In the genomic region with DNA sequence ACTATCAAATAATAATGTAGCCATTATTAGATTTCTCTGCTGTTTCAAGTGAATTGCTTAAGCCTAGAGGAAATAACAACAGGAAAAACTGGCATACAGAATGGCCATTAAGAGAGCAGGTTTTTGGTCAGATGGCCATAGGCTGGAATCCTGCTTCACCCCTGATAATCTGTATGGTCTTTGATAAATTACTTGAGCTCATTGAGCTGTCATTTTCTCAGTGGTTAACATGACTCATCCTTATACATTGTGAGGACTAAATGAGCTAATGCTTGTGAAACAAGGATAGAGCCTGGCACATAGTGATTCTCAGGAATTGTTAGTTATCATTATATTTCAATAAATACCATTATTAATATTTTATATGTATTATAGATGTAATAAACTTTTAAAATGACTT, we compare ENCODE assay signal across 24 cellular contexts.
DNase-seq lines count a peak whose midpoint lies in the region; ATAC-seq and TF ChIP-seq lines count a peak whose summit lies in the region.
"Had no signal": no experiment of that assay in that cellular context is flagged by ENCODE, and none has a peak within 500 bp of the region (broad histone marks: within the 10 kb centered on the region; RNA-seq: fewer than 3 reads in every experiment).

No MANE protein-coding gene starts in this region.

- DNase-seq in DMS 273 (lab: John Stamatoyannopoulos, UW; ENCODE audit: unreplicated experiment) (peak; percentile 16), DMS 273 treated with DMSO at 0.1 percent for 48 hours (lab: John Stamatoyannopoulos, UW) (no peak), SW480 (ENCODE audit: low spot score) (peak; percentile 21), foreskin keratinocyte (peak; percentile 72 to 85), upper lobe of left lung (no peak)
- DNase-seq in activated CD4-positive, alpha-beta memory T cell treated with anti-CD3 and anti-CD28 coated beads for 36 hours, result no peak
- DNase-seq: activated naive CD4-positive, alpha-beta T cell treated with anti-CD3 and anti-CD28 coated beads for 36 hours; activated T-cell treated with anti-CD3 and anti-CD28 coated beads, Interleukin-2, amount 50 U/mL, for 24 hours; effector CD4-positive, alpha-beta T cell; GF-D8; heart right ventricle; KBM-7; NCI-H187; small intestine; stimulated activated CD4-positive, alpha-beta T cell treated with anti-CD3 and anti-CD28 coated beads, Interleukin-2, amount 100 ng/mL, for 48 hours; stimulated activated naive CD8-positive, alpha-beta T cell treated with anti-CD3 and anti-CD28 coated beads, Interleukin-15, amount 100 ng/mL, for 72 hours had no signal

- no peaks in the 10 kb centered on the region for H3K36me3 ChIP-seq in upper lobe of left lung
- H3K36me3 ChIP-seq: ascending aorta, BLaER1, heart right ventricle, neural progenitor cell, prostate gland, tibial nerve had no signal

- H3K36me3 Mint-ChIP-seq in activated CD4-positive, alpha-beta memory T cell treated with anti-CD3 and anti-CD28 coated beads for 36 hours, result no peaks in the 10 kb centered on the region
- H3K36me3 Mint-ChIP-seq: neural progenitor cell had no signal

- intact Hi-C loops in activated CD4-positive, alpha-beta memory T cell treated with anti-CD3 and anti-CD28 coated beads for 36 hours (cut with micrococcal nuclease), result no loop called here

- H3K9me3 ChIP-seq in upper lobe of left lung, result no peaks in the 10 kb centered on the region
- H3K9me3 ChIP-seq: ascending aorta, BLaER1, heart right ventricle, prostate gland, tibial nerve had no signal

- CTCF ChIA-PET in activated CD4-positive, alpha-beta memory T cell treated with anti-CD3 and anti-CD28 coated beads for 36 hours (lab: Charles Lee), result no interaction called here

- H3K4me3 Mint-ChIP-seq in activated CD4-positive, alpha-beta memory T cell treated with anti-CD3 and anti-CD28 coated beads for 36 hours, result no peak overlapping the region
- H3K4me3 Mint-ChIP-seq: activated naive CD4-positive, alpha-beta T cell treated with anti-CD3 and anti-CD28 coated beads for 36 hours; activated T-cell treated with anti-CD3 and anti-CD28 coated beads, Interleukin-2, amount 50 U/mL, for 24 hours; neural progenitor cell; stimulated activated naive CD8-positive, alpha-beta T cell treated with anti-CD3 and anti-CD28 coated beads, Interleukin-15, amount 100 ng/mL, for 72 hours had no signal

- H3K9me3 Mint-ChIP-seq in activated CD4-positive, alpha-beta memory T cell treated with anti-CD3 and anti-CD28 coated beads for 36 hours, result no peaks in the 10 kb centered on the region
- H3K9me3 Mint-ChIP-seq: activated naive CD4-positive, alpha-beta T cell treated with anti-CD3 and anti-CD28 coated beads for 36 hours; activated T-cell treated with anti-CD3 and anti-CD28 coated beads, Interleukin-2, amount 50 U/mL, for 24 hours; neural progenitor cell; stimulated activated naive CD8-positive, alpha-beta T cell treated with anti-CD3 and anti-CD28 coated beads, Interleukin-15, amount 100 ng/mL, for 72 hours had no signal

- TF ChIP-seq CTCF in foreskin keratinocyte (conservative IDR thresholded peaks at IDR 0.05) (no peak), upper lobe of left lung (IDR thresholded peaks at IDR 0.05) (no peak)

- no peaks in the 10 kb centered on the region for H3K27me3 ChIP-seq in foreskin keratinocyte
- no peaks in the 10 kb centered on the region for H3K27me3 ChIP-seq in upper lobe of left lung
- H3K27me3 ChIP-seq: ascending aorta, BLaER1, heart right ventricle, neural progenitor cell, tibial nerve had no signal

- peak; percentile 48 for ATAC-seq in foreskin keratinocyte
- ATAC-seq in HG02840 (IDR thresholded peaks at IDR 0.05; ENCODE audit: low FRiP score, unreplicated experiment), result no peak
- no peak for ATAC-seq in upper lobe of left lung (ENCODE audit: low FRiP score in 2 of 2)
- ATAC-seq in HG02759 (IDR thresholded peaks at IDR 0.05; ENCODE audit: unreplicated experiment), result no peak
- ATAC-seq: heart right ventricle; stimulated activated naive CD8-positive, alpha-beta T cell treated with anti-CD3 and anti-CD28 coated beads, Interleukin-15, amount 100 ng/mL, for 72 hours had no signal

- H3K4me1 ChIP-seq in foreskin keratinocyte (peaks cover 42% of the 10 kb centered on the region), upper lobe of left lung (no peaks in the 10 kb centered on the region)
- H3K4me1 ChIP-seq: ascending aorta, BLaER1, heart right ventricle, prostate gland, tibial nerve had no signal

- H3K27ac ChIP-seq in foreskin keratinocyte (peak overlapping the region; percentile 89), upper lobe of left lung (no peak overlapping the region)
- H3K27ac ChIP-seq: 22Rv1, ascending aorta, BLaER1, heart right ventricle, neural progenitor cell, prostate gland, tibial nerve had no signal

- H3K4me1 Mint-ChIP-seq in activated CD4-positive, alpha-beta memory T cell treated with anti-CD3 and anti-CD28 coated beads for 36 hours (ENCODE audit: low read depth), result no peaks in the 10 kb centered on the region
- H3K4me1 Mint-ChIP-seq: stimulated activated naive CD8-positive, alpha-beta T cell treated with anti-CD3 and anti-CD28 coated beads, Interleukin-15, amount 100 ng/mL, for 72 hours had no signal

- no peaks in the 10 kb centered on the region for H3K27me3 Mint-ChIP-seq in activated CD4-positive, alpha-beta memory T cell treated with anti-CD3 and anti-CD28 coated beads for 36 hours
- H3K27me3 Mint-ChIP-seq: activated T-cell treated with anti-CD3 and anti-CD28 coated beads, Interleukin-2, amount 50 U/mL, for 24 hours had no signal

- POLR2A ChIA-PET in activated CD4-positive, alpha-beta memory T cell treated with anti-CD3 and anti-CD28 coated beads for 36 hours (lab: Charles Lee), result no interaction called here

- H3K4me3 ChIP-seq in upper lobe of left lung, result no peak overlapping the region
- H3K4me3 ChIP-seq: ascending aorta, BLaER1, heart right ventricle, neural progenitor cell, prostate gland, tibial nerve had no signal

- TF ChIP-seq POLR2A in upper lobe of left lung (IDR thresholded peaks at IDR 0.05), result no peak

- no peak overlapping the region for H3K27ac Mint-ChIP-seq in activated CD4-positive, alpha-beta memory T cell treated with anti-CD3 and anti-CD28 coated beads for 36 hours
- H3K27ac Mint-ChIP-seq: activated naive CD4-positive, alpha-beta T cell treated with anti-CD3 and anti-CD28 coated beads for 36 hours; activated T-cell treated with anti-CD3 and anti-CD28 coated beads, Interleukin-2, amount 50 U/mL, for 24 hours; neural progenitor cell; stimulated activated naive CD8-positive, alpha-beta T cell treated with anti-CD3 and anti-CD28 coated beads, Interleukin-15, amount 100 ng/mL, for 72 hours had no signal

- TF ChIP-seq EP300 in upper lobe of left lung (IDR thresholded peaks at IDR 0.05), result no peak

Comparison
In these comparisons a context has a peak if more than half of its experiments do, and no peak if none do; other contexts are left out.
1. DNase-seq: peak in DMS 273 (single experiment), SW480 (single experiment) and foreskin keratinocyte (2 of 2); none in DMS 273 treated with DMSO at 0.1 percent for 48 hours (single experiment), upper lobe of left lung (0 of 2) and activated CD4-positive, alpha-beta memory T cell treated with anti-CD3 and anti-CD28 coated beads for 36 hours (single experiment).